Comparison of ENCODE assay signal across 21 cellular contexts in genomic region chr14:34999500-34999899, GRCh38.
"Had no signal": no experiment of that assay in that cellular context is flagged by ENCODE, and none has a peak within 500 bp of the region (broad histone marks: within the 10 kb centered on the region; RNA-seq: fewer than 3 reads in every experiment).

No MANE protein-coding gene starts in this region.

- ATAC-seq: K562 had no signal

- H3K9ac ChIP-seq: SK-N-SH had no signal

- H3K9me3 ChIP-seq: SJSA1, SK-N-SH had no signal

- H3K4me2 ChIP-seq: SK-N-SH had no signal

- FAIRE-seq: K562, RCC 7860 had no signal

- H3K4me3 ChIP-seq: K562, SJSA1 had no signal

- H3K4me1 ChIP-seq: SJSA1 had no signal

- DNase-seq: NCI-H1048, NCI-H1105, NCI-H1417, NCI-H1436 treated with DMSO at 0.1 percent for 48 hours, NCI-H1694, NCI-H187 treated with DMSO at 0.1 percent for 48 hours, NCI-H2029 treated with DMSO at 0.1 percent for 48 hours, NCI-H226, NCI-H446, NCI-H510A, NCI-H524 treated with DMSO at 0.1 percent for 48 hours, NCI-H69, NCI-H774, Right ventricle myocardium superior, RPMI8226, SIG-M5, SK-N-SH, SW 1271 had no signal

- H3K27me3 ChIP-seq: SJSA1 had no signal

- H3K27ac ChIP-seq: SJSA1 had no signal
